1 cellular context compared by ENCODE assay signal in the genomic region with DNA sequence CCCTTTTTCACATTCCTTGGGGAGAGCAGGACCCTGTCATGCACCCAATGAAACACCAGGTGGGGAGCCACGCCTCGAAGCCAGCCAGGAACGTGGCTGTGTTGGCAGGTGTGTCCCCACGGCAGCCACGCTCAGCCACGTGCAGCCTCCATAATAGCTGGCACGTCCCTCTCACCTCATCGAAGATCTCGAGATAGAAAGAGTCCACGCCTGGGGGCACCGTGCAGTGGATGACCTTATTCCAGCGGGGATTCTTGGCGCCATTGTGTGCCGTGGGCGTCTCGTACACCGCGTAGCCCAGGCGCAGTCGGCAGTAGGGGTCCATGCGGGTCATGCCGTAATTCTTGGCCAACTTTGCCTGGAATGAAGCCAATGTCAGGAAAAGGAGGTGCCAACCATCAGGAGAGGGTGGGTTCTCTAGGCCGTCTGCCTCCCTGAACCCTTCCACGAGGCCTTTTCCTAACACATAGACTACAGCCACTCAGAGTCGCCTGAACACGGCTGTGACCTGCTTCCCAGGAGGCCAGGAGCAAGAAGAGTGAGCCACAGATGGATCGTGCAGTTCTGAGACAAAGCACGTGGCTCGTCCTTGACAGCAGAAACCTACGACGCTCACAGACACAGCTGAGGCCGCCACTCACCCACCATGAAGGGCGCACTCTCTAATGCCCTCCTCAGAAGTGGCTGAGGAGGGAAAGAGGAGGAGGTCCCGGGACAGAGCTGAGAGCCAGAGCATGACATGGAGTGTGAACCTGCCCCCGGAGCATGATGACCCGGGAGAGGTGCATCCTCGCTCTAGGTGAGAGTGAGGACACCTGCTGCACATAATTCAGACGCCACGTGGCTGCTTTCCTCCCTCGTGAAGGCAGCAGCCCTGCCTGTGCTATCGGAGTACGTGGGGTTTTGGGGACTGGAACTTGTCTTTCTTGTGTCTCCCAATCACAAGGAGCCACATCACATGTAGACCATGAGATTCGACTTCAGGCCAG.
TF ChIP-seq lines count a peak whose summit lies in the region.

No MANE protein-coding gene starts in this region.

TF ChIP-seq in HepG2, 621 proteins besides CTCF, POLR2A, EP300 and RAD21 (continued from another document):
- TF ChIP-seq, protein P1, sequence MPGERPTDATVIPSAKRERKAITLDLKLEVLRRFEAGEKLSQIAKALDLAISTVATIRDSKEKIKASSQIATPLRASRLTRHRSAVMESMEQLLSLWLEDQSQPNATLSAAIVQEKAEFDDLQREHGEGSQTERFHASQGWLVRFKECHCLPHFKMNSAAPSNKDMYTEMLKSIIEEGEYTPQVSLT (CRISPR knock-in tag; IDR thresholded peaks at IDR 0.05; ENCODE audit: borderline replicate concordance, low read depth): no peak
- TF ChIP-seq SRSF9 (IDR thresholded peaks at IDR 0.05; ENCODE audit: borderline replicate concordance, insufficient read depth, low read depth, low read length, poor library complexity, severe bottlenecking) (no peak), SIN3B (IDR thresholded peaks at IDR 0.05; ENCODE audit: low read length) (no peak), PHF8 (CRISPR knock-in tag; IDR thresholded peaks at IDR 0.05) (no peak), PRPF4 (IDR thresholded peaks at IDR 0.05; ENCODE audit: low read depth, low read length, poor library complexity, severe bottlenecking) (no peak), GLI4 (CRISPR knock-in tag; IDR thresholded peaks at IDR 0.05; ENCODE audit: borderline replicate concordance) (no peak), TBX3 (IDR thresholded peaks at IDR 0.05; ENCODE audit: borderline replicate concordance) (no peak), ZNF7 (CRISPR knock-in tag; IDR thresholded peaks at IDR 0.05) (no peak), NFE2L2 (IDR thresholded peaks at IDR 0.05; ENCODE audit: low read length) (no peak), ZNF644 (CRISPR knock-in tag; IDR thresholded peaks at IDR 0.05; ENCODE audit: low read depth) (no peak), ZSCAN31 (CRISPR knock-in tag; IDR thresholded peaks at IDR 0.05; ENCODE audit: low read depth) (no peak), PAWR (CRISPR knock-in tag; IDR thresholded peaks at IDR 0.05; ENCODE audit: borderline replicate concordance) (no peak)
- TF ChIP-seq, protein P2, sequence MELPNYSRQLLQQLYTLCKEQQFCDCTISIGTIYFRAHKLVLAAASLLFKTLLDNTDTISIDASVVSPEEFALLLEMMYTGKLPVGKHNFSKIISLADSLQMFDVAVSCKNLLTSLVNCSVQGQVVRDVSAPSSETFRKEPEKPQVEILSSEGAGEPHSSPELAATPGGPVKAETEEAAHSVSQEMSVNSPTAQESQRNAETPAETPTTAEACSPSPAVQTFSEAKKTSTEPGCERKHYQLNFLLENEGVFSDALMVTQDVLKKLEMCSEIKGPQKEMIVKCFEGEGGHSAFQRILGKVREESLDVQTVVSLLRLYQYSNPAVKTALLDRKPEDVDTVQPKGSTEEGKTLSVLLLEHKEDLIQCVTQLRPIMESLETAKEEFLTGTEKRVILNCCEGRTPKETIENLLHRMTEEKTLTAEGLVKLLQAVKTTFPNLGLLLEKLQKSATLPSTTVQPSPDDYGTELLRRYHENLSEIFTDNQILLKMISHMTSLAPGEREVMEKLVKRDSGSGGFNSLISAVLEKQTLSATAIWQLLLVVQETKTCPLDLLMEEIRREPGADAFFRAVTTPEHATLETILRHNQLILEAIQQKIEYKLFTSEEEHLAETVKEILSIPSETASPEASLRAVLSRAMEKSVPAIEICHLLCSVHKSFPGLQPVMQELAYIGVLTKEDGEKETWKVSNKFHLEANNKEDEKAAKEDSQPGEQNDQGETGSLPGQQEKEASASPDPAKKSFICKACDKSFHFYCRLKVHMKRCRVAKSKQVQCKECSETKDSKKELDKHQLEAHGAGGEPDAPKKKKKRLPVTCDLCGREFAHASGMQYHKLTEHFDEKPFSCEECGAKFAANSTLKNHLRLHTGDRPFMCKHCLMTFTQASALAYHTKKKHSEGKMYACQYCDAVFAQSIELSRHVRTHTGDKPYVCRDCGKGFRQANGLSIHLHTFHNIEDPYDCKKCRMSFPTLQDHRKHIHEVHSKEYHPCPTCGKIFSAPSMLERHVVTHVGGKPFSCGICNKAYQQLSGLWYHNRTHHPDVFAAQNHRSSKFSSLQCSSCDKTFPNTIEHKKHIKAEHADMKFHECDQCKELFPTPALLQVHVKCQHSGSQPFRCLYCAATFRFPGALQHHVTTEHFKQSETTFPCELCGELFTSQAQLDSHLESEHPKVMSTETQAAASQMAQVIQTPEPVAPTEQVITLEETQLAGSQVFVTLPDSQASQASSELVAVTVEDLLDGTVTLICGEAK (IDR thresholded peaks at IDR 0.05): no peak
- TF ChIP-seq, protein P2 (CRISPR knock-in tag; IDR thresholded peaks at IDR 0.05): no peak
- TF ChIP-seq, protein P3, sequence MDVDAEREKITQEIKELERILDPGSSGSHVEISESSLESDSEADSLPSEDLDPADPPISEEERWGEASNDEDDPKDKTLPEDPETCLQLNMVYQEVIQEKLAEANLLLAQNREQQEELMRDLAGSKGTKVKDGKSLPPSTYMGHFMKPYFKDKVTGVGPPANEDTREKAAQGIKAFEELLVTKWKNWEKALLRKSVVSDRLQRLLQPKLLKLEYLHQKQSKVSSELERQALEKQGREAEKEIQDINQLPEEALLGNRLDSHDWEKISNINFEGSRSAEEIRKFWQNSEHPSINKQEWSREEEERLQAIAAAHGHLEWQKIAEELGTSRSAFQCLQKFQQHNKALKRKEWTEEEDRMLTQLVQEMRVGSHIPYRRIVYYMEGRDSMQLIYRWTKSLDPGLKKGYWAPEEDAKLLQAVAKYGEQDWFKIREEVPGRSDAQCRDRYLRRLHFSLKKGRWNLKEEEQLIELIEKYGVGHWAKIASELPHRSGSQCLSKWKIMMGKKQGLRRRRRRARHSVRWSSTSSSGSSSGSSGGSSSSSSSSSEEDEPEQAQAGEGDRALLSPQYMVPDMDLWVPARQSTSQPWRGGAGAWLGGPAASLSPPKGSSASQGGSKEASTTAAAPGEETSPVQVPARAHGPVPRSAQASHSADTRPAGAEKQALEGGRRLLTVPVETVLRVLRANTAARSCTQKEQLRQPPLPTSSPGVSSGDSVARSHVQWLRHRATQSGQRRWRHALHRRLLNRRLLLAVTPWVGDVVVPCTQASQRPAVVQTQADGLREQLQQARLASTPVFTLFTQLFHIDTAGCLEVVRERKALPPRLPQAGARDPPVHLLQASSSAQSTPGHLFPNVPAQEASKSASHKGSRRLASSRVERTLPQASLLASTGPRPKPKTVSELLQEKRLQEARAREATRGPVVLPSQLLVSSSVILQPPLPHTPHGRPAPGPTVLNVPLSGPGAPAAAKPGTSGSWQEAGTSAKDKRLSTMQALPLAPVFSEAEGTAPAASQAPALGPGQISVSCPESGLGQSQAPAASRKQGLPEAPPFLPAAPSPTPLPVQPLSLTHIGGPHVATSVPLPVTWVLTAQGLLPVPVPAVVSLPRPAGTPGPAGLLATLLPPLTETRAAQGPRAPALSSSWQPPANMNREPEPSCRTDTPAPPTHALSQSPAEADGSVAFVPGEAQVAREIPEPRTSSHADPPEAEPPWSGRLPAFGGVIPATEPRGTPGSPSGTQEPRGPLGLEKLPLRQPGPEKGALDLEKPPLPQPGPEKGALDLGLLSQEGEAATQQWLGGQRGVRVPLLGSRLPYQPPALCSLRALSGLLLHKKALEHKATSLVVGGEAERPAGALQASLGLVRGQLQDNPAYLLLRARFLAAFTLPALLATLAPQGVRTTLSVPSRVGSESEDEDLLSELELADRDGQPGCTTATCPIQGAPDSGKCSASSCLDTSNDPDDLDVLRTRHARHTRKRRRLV (CRISPR knock-in tag; IDR thresholded peaks at IDR 0.05): no peak
- TF ChIP-seq, protein P4, sequence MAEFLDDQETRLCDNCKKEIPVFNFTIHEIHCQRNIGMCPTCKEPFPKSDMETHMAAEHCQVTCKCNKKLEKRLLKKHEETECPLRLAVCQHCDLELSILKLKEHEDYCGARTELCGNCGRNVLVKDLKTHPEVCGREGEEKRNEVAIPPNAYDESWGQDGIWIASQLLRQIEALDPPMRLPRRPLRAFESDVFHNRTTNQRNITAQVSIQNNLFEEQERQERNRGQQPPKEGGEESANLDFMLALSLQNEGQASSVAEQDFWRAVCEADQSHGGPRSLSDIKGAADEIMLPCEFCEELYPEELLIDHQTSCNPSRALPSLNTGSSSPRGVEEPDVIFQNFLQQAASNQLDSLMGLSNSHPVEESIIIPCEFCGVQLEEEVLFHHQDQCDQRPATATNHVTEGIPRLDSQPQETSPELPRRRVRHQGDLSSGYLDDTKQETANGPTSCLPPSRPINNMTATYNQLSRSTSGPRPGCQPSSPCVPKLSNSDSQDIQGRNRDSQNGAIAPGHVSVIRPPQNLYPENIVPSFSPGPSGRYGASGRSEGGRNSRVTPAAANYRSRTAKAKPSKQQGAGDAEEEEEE (CRISPR knock-in tag; IDR thresholded peaks at IDR 0.05; ENCODE audit: borderline replicate concordance): no peak
TF ChIP-seq in HepG2: peak in this region for 0.
